In the genomic region with DNA sequence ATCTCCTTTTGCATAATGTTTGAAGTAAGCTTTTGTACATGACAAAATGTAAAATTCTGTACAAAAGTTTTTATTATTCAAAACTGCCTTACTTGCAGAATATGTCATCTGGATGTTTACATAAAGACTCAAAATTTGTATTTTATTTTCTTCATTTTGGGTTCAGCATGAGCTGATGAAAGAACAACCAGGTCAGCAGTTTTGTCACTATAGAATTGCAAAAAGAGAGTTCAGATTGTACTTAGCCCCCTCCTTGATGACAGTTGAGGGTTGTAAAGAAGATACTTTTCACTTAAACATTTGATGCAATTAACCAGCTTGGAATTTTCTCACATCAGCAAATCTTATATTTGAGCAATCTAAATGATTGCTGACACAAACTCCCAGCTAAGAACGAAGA, we compare ENCODE assay signal across 31 cellular contexts.
"Had no signal": no experiment of that assay in that cellular context is flagged by ENCODE, and none has a peak within 500 bp of the region (broad histone marks: within the 10 kb centered on the region; RNA-seq: fewer than 3 reads in every experiment).

No MANE protein-coding gene starts in this region.

- H3K9me3 Mint-ChIP-seq: nephron; neural progenitor cell; stimulated activated naive CD8-positive, alpha-beta T cell treated with anti-CD3 and anti-CD28 coated beads, Interleukin-15, Interleukin-2, amounts not matched to agents 100 ng/mL and 50 ng/mL, for 24 hours had no signal

- H3K4me2 ChIP-seq: neural progenitor cell, smooth muscle cell had no signal

- H3K4me1 Mint-ChIP-seq: naive B cell; naive thymus-derived CD8-positive, alpha-beta T cell; nephron; neural progenitor cell; stimulated activated naive B cell treated with anti-CD40 and anti-IgM and Interleukin-4, amounts not matched to agents 10 μg/mL and 1 μg/mL and 100 μg/mL, for 72 hours had no signal

- H3K4me3 Mint-ChIP-seq: naive B cell; naive thymus-derived CD8-positive, alpha-beta T cell; nephron; neural progenitor cell; stimulated activated naive B cell treated with anti-CD40 and anti-IgM and Interleukin-4, amounts not matched to agents 10 μg/mL and 1 μg/mL and 100 μg/mL, for 72 hours; stimulated activated naive CD8-positive, alpha-beta T cell treated with anti-CD3 and anti-CD28 coated beads, Interleukin-15, Interleukin-2, amounts not matched to agents 100 ng/mL and 50 ng/mL, for 24 hours had no signal

- H3K9me3 ChIP-seq: ovary, psoas muscle, spleen, stomach, thoracic aorta, thyroid gland, tibial nerve, upper lobe of left lung, vagina had no signal

- H3K79me2 ChIP-seq: parathyroid adenoma had no signal

- H3K27me3 Mint-ChIP-seq: naive B cell; progenitor cell of endocrine pancreas; stimulated activated naive B cell treated with anti-CD40 and anti-IgM and Interleukin-4, amounts not matched to agents 10 μg/mL and 1 μg/mL and 100 μg/mL, for 72 hours; stimulated activated naive CD8-positive, alpha-beta T cell treated with anti-CD3 and anti-CD28 coated beads, Interleukin-15, Interleukin-2, amounts not matched to agents 100 ng/mL and 50 ng/mL, for 24 hours had no signal

- H3K27me3 ChIP-seq: neural progenitor cell, ovary, spleen, stomach, thyroid gland, tibial nerve, upper lobe of left lung, vagina had no signal

- H3K9ac ChIP-seq: neural progenitor cell, parathyroid adenoma had no signal

- H3K27ac ChIP-seq: neural progenitor cell, ovary, parathyroid adenoma, psoas muscle, skin epidermis, spleen, stomach, thoracic aorta, thyroid gland, tibial nerve, upper lobe of left lung, vagina had no signal

- H2AFZ ChIP-seq: neural progenitor cell, parathyroid adenoma had no signal

- FAIRE-seq: urothelium cell line had no signal

- ATAC-seq: naive thymus-derived CD8-positive, alpha-beta T cell; psoas muscle; right cardiac atrium; sciatic nerve; stimulated activated naive B cell treated with anti-CD40 and anti-IgM and Interleukin-4, amounts not matched to agents 10 μg/mL and 1 μg/mL and 100 μg/mL, for 72 hours had no signal

- H3K36me3 ChIP-seq: neural progenitor cell, ovary, spleen, stomach, thoracic aorta, thyroid gland, tibial nerve, upper lobe of left lung, vagina had no signal

- H3K27ac Mint-ChIP-seq: naive B cell; naive thymus-derived CD8-positive, alpha-beta T cell; nephron; neural progenitor cell; progenitor cell of endocrine pancreas; stimulated activated naive B cell treated with anti-CD40 and anti-IgM and Interleukin-4, amounts not matched to agents 10 μg/mL and 1 μg/mL and 100 μg/mL, for 72 hours; stimulated activated naive CD8-positive, alpha-beta T cell treated with anti-CD3 and anti-CD28 coated beads, Interleukin-15, Interleukin-2, amounts not matched to agents 100 ng/mL and 50 ng/mL, for 24 hours had no signal

- H3K36me3 Mint-ChIP-seq: naive B cell; naive thymus-derived CD8-positive, alpha-beta T cell; neural progenitor cell; stimulated activated naive B cell treated with anti-CD40 and anti-IgM and Interleukin-4, amounts not matched to agents 10 μg/mL and 1 μg/mL and 100 μg/mL, for 72 hours had no signal

- H3K4me3 ChIP-seq: neural progenitor cell, ovary, psoas muscle, skin epidermis, smooth muscle cell, spleen, stomach, thoracic aorta, thyroid gland, tibial nerve, upper lobe of left lung, vagina had no signal

- DNase-seq: naive B cell; naive thymus-derived CD8-positive, alpha-beta T cell; occipital lobe; ovary; posterior cingulate gyrus; psoas muscle; right cardiac atrium; spleen; stimulated activated CD4-positive, alpha-beta T cell treated with anti-CD3 and anti-CD28 coated beads, Interleukin-12 subunit alpha, Interleukin-12 subunit beta, amount 100 ng/mL, for 4 hours; stimulated activated CD4-positive, alpha-beta T cell treated with anti-CD3 and anti-CD28 coated beads, Interleukin-1b, Interleukin-23, amount 100 ng/mL, for 48 hours; stimulated activated CD4-positive, alpha-beta T cell treated with anti-CD3 and anti-CD28 coated beads, Interleukin-4, amount 100 ng/mL, for 1 hour; stimulated activated CD4-positive, alpha-beta T cell treated with anti-CD3 and anti-CD28 coated beads, Interleukin-4, amount 100 ng/mL, for 4 hours; stimulated activated CD8-positive, alpha-beta memory T cell treated with anti-CD3 and anti-CD28 coated beads, Interleukin-4, amount 100 ng/mL, for 48 hours; stimulated activated naive B cell treated with anti-CD40 and anti-IgM and Interleukin-4, amounts not matched to agents 10 μg/mL and 1 μg/mL and 100 μg/mL, for 72 hours; stimulated activated naive CD4-positive, alpha-beta T cell treated with Interleukin-2 at 50 U/mL for 16 hours; stomach; thyroid gland; trophoblast cell; upper lobe of left lung had no signal

- H3K4me1 ChIP-seq: neural progenitor cell, parathyroid adenoma, psoas muscle, spleen, stomach, thyroid gland, tibial nerve, upper lobe of left lung, vagina had no signal
